ENCODE assay signal across 14 cellular contexts in genomic region chr15:52163321-52164190, GRCh38. TPM values are rescaled to one million over a fixed set of nuclear protein-coding genes. Genes with fewer than 3 reads are reported as not detected.
DNase-seq lines count a peak whose midpoint lies in the region; ATAC-seq, FAIRE-seq and TF ChIP-seq lines count a peak whose summit lies in the region.
"Had no signal": no experiment of that assay in that cellular context is flagged by ENCODE, and none has a peak within 500 bp of the region (broad histone marks: within the 10 kb centered on the region; RNA-seq: fewer than 3 reads in every experiment).

No MANE protein-coding gene starts in this region.

- TF ChIP-seq CTCF in epithelial cell of proximal tubule (conservative IDR thresholded peaks at IDR 0.05; ENCODE audit: low read depth, low read length) (peak; percentile 37), upper lobe of right lung (IDR thresholded peaks at IDR 0.05) (peak; percentile 7), body of pancreas (IDR thresholded peaks at IDR 0.05) (peak in 1 of 7 experiments; percentile 9)

- no peaks in the 10 kb centered on the region for H3K9me3 ChIP-seq in upper lobe of right lung
- H3K9me3 ChIP-seq in body of pancreas = no peaks in the 10 kb centered on the region
- H3K9me3 ChIP-seq: left ventricle myocardium inferior had no signal

- H3K27me3 ChIP-seq in upper lobe of right lung (no peaks in the 10 kb centered on the region), body of pancreas (no peaks in the 10 kb centered on the region)

- intact Hi-C loops in upper lobe of right lung (cut with DNase I) (no loop called here), body of pancreas (cut with DNase I) (no loop called here)

- no peaks in the 10 kb centered on the region for H3K36me3 ChIP-seq in upper lobe of right lung
- H3K36me3 ChIP-seq in body of pancreas (replicated peaks in 1 of 2; ENCODE audit: insufficient read depth in 1 of 2, low read depth in 2 of 2) = no peaks in the 10 kb centered on the region

- in situ Hi-C loops in SK-MEL-5 (cut with HindIII; ENCODE audit: low pct_unique_long_range_greater_than_20kb, low sequenced_read_pairs) = no loop called here

- TF ChIP-seq POLR2A in body of pancreas (IDR thresholded peaks at IDR 0.05) = no peak

- DNase-seq in stimulated activated CD4-positive, alpha-beta T cell treated with anti-CD3 and anti-CD28 coated beads, Interleukin-2, amount 100 ng/mL, for 4 hours (ENCODE audit: low read depth) = peak; percentile 3
- DNase-seq in stimulated activated CD4-positive, alpha-beta T cell treated with anti-CD3 and anti-CD28 coated beads, Interleukin-4, amount 100 ng/mL, for 4 hours = no peak
- DNase-seq in SK-MEL-5 (ENCODE audit: low read depth, low spot score) (peak; percentile 43), epithelial cell of proximal tubule (ENCODE audit: low read depth) (no peak), upper lobe of right lung (no peak), body of pancreas (no peak), RCC 7860 (ENCODE audit: low spot score) (no peak)
- DNase-seq: Calu3; effector memory CD4-positive, alpha-beta T cell; left ventricle myocardium inferior; substantia nigra had no signal

- H3K27ac ChIP-seq in upper lobe of right lung (no peak overlapping the region), body of pancreas (no peak overlapping the region)
- H3K27ac ChIP-seq: left ventricle myocardium inferior had no signal

- ATAC-seq in upper lobe of right lung (peak; percentile 22), body of pancreas (no peak), HG03432 (IDR thresholded peaks at IDR 0.05; ENCODE audit: unreplicated experiment) (no peak)

- FAIRE-seq in RCC 7860 (lab: Jason Lieb, UNC) = no peak
- FAIRE-seq: GM19239 had no signal

- no peaks in the 10 kb centered on the region for H3K4me1 ChIP-seq in upper lobe of right lung
- H3K4me1 ChIP-seq in body of pancreas = no peaks in the 10 kb centered on the region
- H3K4me1 ChIP-seq: left ventricle myocardium inferior had no signal

- 91 to 93% methylated on average over 7 to 19 of the region's 19 CpGs for WGBS in body of pancreas, 2 donors

- H3K4me3 ChIP-seq in epithelial cell of proximal tubule (ENCODE audit: low read depth, low read length) = no peak overlapping the region
- no peak overlapping the region for H3K4me3 ChIP-seq in upper lobe of right lung
- no peak overlapping the region for H3K4me3 ChIP-seq in body of pancreas
- H3K4me3 ChIP-seq: left ventricle myocardium inferior had no signal

RNA-seq across cellular contexts. Expression of gene GNB5, which starts 27.6 kb away (rescaled TPM):
- total RNA-seq in SK-MEL-5 (2014; rRNA removed; shearing (Covaris generic)) = 24.1 and 28.2 TPM in 2 replicates
- polyA plus RNA-seq in SK-MEL-5 (2015; cell fraction: cytosol; rRNA removed) = 55.3 and 56.0 TPM in 2 replicates
- polyA plus RNA-seq in SK-MEL-5 (2015; cell fraction: nucleus; rRNA removed) = 19.0 and 41.6 TPM in 2 replicates
- total RNA-seq in epithelial cell of proximal tubule (23.7 and 32.1 TPM in 2 replicates), upper lobe of right lung (16.7 TPM), body of pancreas (10 to 100 TPM; 15.8 to 25.2 TPM)

RNA-seq across cellular contexts. Expression of gene BCL2L10, which starts 51.0 kb away (rescaled TPM):
- total RNA-seq in SK-MEL-5 (2014; rRNA removed; shearing (Covaris generic)) = not detected in 2 replicates
- polyA plus RNA-seq in SK-MEL-5 (2015; cell fraction: cytosol; rRNA removed) = not detected in 2 replicates
- polyA plus RNA-seq in SK-MEL-5 (2015; cell fraction: nucleus; rRNA removed) = not detected in 2 replicates
- 0.51 and 0.58 TPM in 2 replicates for total RNA-seq in epithelial cell of proximal tubule
- total RNA-seq in upper lobe of right lung = not detected
- 1 to 10 TPM; 1.0 to 9.6 TPM for total RNA-seq in body of pancreas
- total RNA-seq: Calu3, left ventricle myocardium inferior, skeletal muscle tissue had no signal

Comparison
In these comparisons a context has a peak if more than half of its experiments do, and no peak if none do; other contexts are left out.
1. DNase-seq: peak in stimulated activated CD4-positive, alpha-beta T cell treated with anti-CD3 and anti-CD28 coated beads, Interleukin-2, amount 100 ng/mL, for 4 hours (single experiment) and SK-MEL-5 (single experiment); none in stimulated activated CD4-positive, alpha-beta T cell treated with anti-CD3 and anti-CD28 coated beads, Interleukin-4, amount 100 ng/mL, for 4 hours (0 of 2), epithelial cell of proximal tubule (single experiment), upper lobe of right lung (single experiment), body of pancreas (0 of 4) and RCC 7860 (single experiment).